In the genomic region with DNA sequence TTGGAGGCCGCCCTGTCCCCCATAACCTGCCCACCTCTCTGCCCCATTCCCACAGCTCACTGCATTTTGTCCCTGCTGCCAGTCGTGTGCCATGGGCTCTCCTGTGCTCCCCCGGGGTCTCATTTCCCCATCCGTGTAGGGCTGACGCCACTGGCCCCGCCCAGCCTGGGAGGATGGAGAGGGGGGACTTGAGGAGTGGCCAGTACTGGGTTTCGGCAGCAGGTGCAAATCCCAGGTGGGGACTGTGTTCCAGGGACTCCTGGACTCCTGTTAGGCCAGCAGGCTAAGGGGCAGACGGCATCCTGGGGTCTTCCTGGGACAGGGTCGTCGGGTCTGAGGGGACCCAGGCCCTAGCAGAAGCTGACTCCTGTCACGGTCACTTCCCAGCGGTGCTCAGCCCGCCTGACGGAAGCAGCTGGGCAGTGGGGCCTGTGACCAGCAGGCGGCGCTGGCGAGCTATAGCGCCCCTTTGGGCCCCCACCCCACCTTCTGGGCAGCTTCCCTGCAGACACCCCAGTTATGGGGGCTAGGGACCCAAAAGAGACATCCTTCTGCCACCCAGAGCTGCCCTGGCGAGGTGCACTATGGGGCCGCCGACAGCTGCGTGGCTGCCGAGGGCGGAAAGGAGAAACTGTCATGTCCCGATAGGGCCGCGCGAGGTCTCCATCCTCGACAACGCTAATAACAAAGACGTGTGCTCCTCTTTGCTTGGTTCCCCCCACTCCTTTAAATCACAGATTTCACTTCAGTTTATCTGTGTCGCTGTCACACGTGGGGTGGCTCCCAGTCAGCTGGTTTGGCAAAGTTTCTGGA, we compare ENCODE assay signal across 8 cellular contexts. TPM values are rescaled to one million over a fixed set of nuclear protein-coding genes. Genes with fewer than 3 reads are reported as not detected.
DNase-seq lines count a peak whose midpoint lies in the region; ATAC-seq and TF ChIP-seq lines count a peak whose summit lies in the region.

No MANE protein-coding gene starts in this region.

- WGBS in psoas muscle, 3 donors = 6 to 7% (median 6%) methylated on average over 31 to 33 of the region's 33 CpGs

- peak; percentile 99 for TF ChIP-seq CTCF in right atrium auricular region (IDR thresholded peaks at IDR 0.05)
- peak; percentile 96 for TF ChIP-seq CTCF in psoas muscle (IDR thresholded peaks at IDR 0.05)
- TF ChIP-seq CTCF in vagina (IDR thresholded peaks at IDR 0.05) = peak; percentile 96 to 99 (median 98)

- no peaks in the 10 kb centered on the region for H3K36me3 Mint-ChIP-seq in activated naive CD8-positive, alpha-beta T cell treated with anti-CD3 and anti-CD28 coated beads, Interleukin-2, amount 10 ng/mL, durations not matched to agents 7 days and 5 days

- H3K9me3 ChIP-seq in right atrium auricular region (no peaks in the 10 kb centered on the region), psoas muscle (no peaks in the 10 kb centered on the region), vagina (no peaks in the 10 kb centered on the region)

- POLR2A ChIA-PET in activated naive CD8-positive, alpha-beta T cell treated with anti-CD3 and anti-CD28 coated beads, Interleukin-2, amount 10 ng/mL, durations not matched to agents 7 days and 5 days (lab: Charles Lee) = no interaction called here

- peak; percentile 57 for ATAC-seq in HG03135 (IDR thresholded peaks at IDR 0.05; ENCODE audit: unreplicated experiment)
- ATAC-seq in SK-N-SH treated with all-trans-retinoic acid at 6 μM for 48 hours = peak; percentile 78
- ATAC-seq in activated naive CD8-positive, alpha-beta T cell treated with anti-CD3 and anti-CD28 coated beads, Interleukin-2, amount 10 ng/mL, durations not matched to agents 7 days and 5 days (ENCODE audit: low read depth) = peak; percentile 76
- ATAC-seq in psoas muscle = peak; percentile 64 to 84 (median 73)
- ATAC-seq in HG03378 (IDR thresholded peaks at IDR 0.05; ENCODE audit: unreplicated experiment) = no peak

- H3K9me3 Mint-ChIP-seq in activated naive CD8-positive, alpha-beta T cell treated with anti-CD3 and anti-CD28 coated beads, Interleukin-2, amount 10 ng/mL, durations not matched to agents 7 days and 5 days = no peaks in the 10 kb centered on the region

- H3K4me3 Mint-ChIP-seq in activated naive CD8-positive, alpha-beta T cell treated with anti-CD3 and anti-CD28 coated beads, Interleukin-2, amount 10 ng/mL, durations not matched to agents 7 days and 5 days = peak overlapping the region; percentile 58

- H3K36me3 ChIP-seq in right atrium auricular region = no peaks in the 10 kb centered on the region
- no peaks in the 10 kb centered on the region for H3K36me3 ChIP-seq in psoas muscle (ENCODE audit: insufficient read depth in 1 of 2, low read depth in 1 of 2)
- H3K36me3 ChIP-seq in vagina = no peaks in the 10 kb centered on the region

- peaks cover 0 to 38% of the 10 kb centered on the region in 2 donors for H3K4me1 ChIP-seq in right atrium auricular region
- H3K4me1 ChIP-seq in psoas muscle = peaks cover 10% of the 10 kb centered on the region
- peaks cover 26% of the 10 kb centered on the region for H3K4me1 ChIP-seq in vagina

- intact Hi-C loops in psoas muscle (cut with DNase I) (loop anchor here (1.0 to 5.0 kb wide), 4 partner anchors 60 to 425 kb away; no protein-coding TSS in a partner anchor), vagina (cut with DNase I) (loop anchor here (5.0 to 10.0 kb wide), 2 partner anchors 60 to 428 kb away; no protein-coding TSS in a partner anchor)

- H3K4me1 Mint-ChIP-seq in activated naive CD8-positive, alpha-beta T cell treated with anti-CD3 and anti-CD28 coated beads, Interleukin-2, amount 10 ng/mL, durations not matched to agents 7 days and 5 days = peaks cover 7% of the 10 kb centered on the region

- no peaks in the 10 kb centered on the region for H3K27me3 ChIP-seq in right atrium auricular region
- H3K27me3 ChIP-seq in psoas muscle (ENCODE audit: insufficient read depth in 3 of 3, low read length in 2 of 3) = no peaks in the 10 kb centered on the region
- no peaks in the 10 kb centered on the region for H3K27me3 ChIP-seq in vagina

- H3K4me3 ChIP-seq in right atrium auricular region (peak overlapping the region; percentile 16 to 40), psoas muscle (peak overlapping the region; percentile 62), vagina (peak overlapping the region; percentile 30 to 47)

- no peak overlapping the region for H3K27ac Mint-ChIP-seq in activated naive CD8-positive, alpha-beta T cell treated with anti-CD3 and anti-CD28 coated beads, Interleukin-2, amount 10 ng/mL, durations not matched to agents 7 days and 5 days

- peak overlapping the region in 1 of 2 donors; percentile 1 for H3K27ac ChIP-seq in right atrium auricular region
- no peak overlapping the region for H3K27ac ChIP-seq in psoas muscle
- H3K27ac ChIP-seq in vagina = no peak overlapping the region

- DNase-seq in D341Med (ENCODE audit: low spot score) (peak; percentile 87), right atrium auricular region (ENCODE audit: low spot score) (no peak), psoas muscle (peak; percentile 59 to 76), vagina (ENCODE audit: extremely low spot score in 2 of 2) (no peak)
- DNase-seq in activated naive CD8-positive, alpha-beta T cell treated with anti-CD3 and anti-CD28 coated beads, Interleukin-2, amount 10 ng/mL, durations not matched to agents 7 days and 5 days = peak; percentile 80

- peaks cover 14% of the 10 kb centered on the region for H3K27me3 Mint-ChIP-seq in activated naive CD8-positive, alpha-beta T cell treated with anti-CD3 and anti-CD28 coated beads, Interleukin-2, amount 10 ng/mL, durations not matched to agents 7 days and 5 days

- TF ChIP-seq POLR2A in vagina (IDR thresholded peaks at IDR 0.05) = no peak

TF ChIP-seq in SK-N-SH treated with all-trans-retinoic acid at 6 μM for 48 hours, 23 proteins besides CTCF, POLR2A, EP300 and RAD21:
- TF ChIP-seq, protein P1, sequence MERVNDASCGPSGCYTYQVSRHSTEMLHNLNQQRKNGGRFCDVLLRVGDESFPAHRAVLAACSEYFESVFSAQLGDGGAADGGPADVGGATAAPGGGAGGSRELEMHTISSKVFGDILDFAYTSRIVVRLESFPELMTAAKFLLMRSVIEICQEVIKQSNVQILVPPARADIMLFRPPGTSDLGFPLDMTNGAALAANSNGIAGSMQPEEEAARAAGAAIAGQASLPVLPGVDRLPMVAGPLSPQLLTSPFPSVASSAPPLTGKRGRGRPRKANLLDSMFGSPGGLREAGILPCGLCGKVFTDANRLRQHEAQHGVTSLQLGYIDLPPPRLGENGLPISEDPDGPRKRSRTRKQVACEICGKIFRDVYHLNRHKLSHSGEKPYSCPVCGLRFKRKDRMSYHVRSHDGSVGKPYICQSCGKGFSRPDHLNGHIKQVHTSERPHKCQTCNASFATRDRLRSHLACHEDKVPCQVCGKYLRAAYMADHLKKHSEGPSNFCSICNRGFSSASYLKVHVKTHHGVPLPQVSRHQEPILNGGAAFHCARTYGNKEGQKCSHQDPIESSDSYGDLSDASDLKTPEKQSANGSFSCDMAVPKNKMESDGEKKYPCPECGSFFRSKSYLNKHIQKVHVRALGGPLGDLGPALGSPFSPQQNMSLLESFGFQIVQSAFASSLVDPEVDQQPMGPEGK (CRISPR knock-in tag; IDR thresholded peaks at IDR 0.05; ENCODE audit: borderline replicate concordance) = peak; percentile 21; the same call in 1 of the 2 replicates
- no peak for TF ChIP-seq BACH2 (CRISPR knock-in tag; IDR thresholded peaks at IDR 0.05; ENCODE audit: borderline replicate concordance)

RNA-seq across cellular contexts. Expression of gene MYO7A, which starts 1.0 kb away (rescaled TPM):
- under 1 TPM; 0.22 to 0.37 TPM for total RNA-seq in activated naive CD8-positive, alpha-beta T cell treated with anti-CD3 and anti-CD28 coated beads, Interleukin-2, amount 10 ng/mL, durations not matched to agents 7 days and 5 days
- total RNA-seq in right atrium auricular region (1 to 10 TPM; 1.4 to 5.0 TPM), psoas muscle (1 to 10 TPM; 2.3 to 3.0 (median 2.8) TPM), vagina (9.1 TPM)
- polyA plus RNA-seq in psoas muscle = 1 to 10 TPM in 2 of 3 donors, under 1 TPM in 1; 0.62 to 1.1 (median 1.0) TPM

RNA-seq across cellular contexts. Expression of gene OMP, which starts 24.4 kb away (rescaled TPM):
- not detected for total RNA-seq in activated naive CD8-positive, alpha-beta T cell treated with anti-CD3 and anti-CD28 coated beads, Interleukin-2, amount 10 ng/mL, durations not matched to agents 7 days and 5 days
- total RNA-seq in right atrium auricular region (not detected), psoas muscle (not detected), vagina (not detected)
- polyA plus RNA-seq in psoas muscle = under 1 TPM in 1 of 3 donors, not detected in 2; 0.32 TPM

Comparison
In these comparisons a context has a peak if more than half of its experiments do, and no peak if none do; other contexts are left out.
1. DNase-seq: peak in D341Med (single experiment), activated naive CD8-positive, alpha-beta T cell treated with anti-CD3 and anti-CD28 coated beads, Interleukin-2, amount 10 ng/mL, durations not matched to agents 7 days and 5 days (single experiment) and psoas muscle (2 of 2); none in right atrium auricular region (single experiment) and vagina (0 of 2).
2. Peak in every context shown above with its lines, with median percentiles within 50 percentile points of each other: H3K4me3 ChIP-seq and CTCF ChIP-seq.